In the genomic region with DNA sequence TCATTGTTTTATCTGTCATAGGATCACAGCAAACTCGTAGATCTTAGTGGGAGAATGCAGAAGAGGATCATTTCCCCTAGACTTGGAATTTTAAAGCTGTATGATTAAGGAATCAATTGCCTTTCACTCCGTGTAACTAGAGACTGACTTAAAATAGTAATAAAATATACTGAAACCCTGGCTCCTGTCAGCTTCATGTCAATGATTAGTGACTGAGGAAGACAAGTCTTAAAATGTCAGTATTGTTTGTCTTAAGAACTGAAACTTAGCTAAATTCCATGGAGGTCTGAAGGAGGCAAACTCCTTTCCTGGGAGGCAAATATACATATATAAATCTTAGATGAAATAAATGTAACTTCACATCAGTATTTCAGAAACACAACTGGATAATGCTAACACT, we compare ENCODE assay signal across 40 cellular contexts.
"Had no signal": no experiment of that assay in that cellular context is flagged by ENCODE, and none has a peak within 500 bp of the region (broad histone marks: within the 10 kb centered on the region; RNA-seq: fewer than 3 reads in every experiment).

No MANE protein-coding gene starts in this region.

- DNase-seq: activated effector memory CD4-positive, alpha-beta T cell treated with anti-CD3 and anti-CD28 coated beads, Interleukin-2, amount 50 U/mL, for 16 hours; activated effector memory CD4-positive, alpha-beta T cell treated with Interleukin-2 at 50 U/mL for 16 hours; activated gamma-delta T cell; activated gamma-delta T cell treated with Interleukin-2 at 50 U/mL for 16 hours; activated naive CD4-positive, alpha-beta T cell; activated naive CD4-positive, alpha-beta T cell treated with anti-CD3 and anti-CD28 coated beads for 36 hours; activated naive CD4-positive, alpha-beta T cell treated with anti-CD3 and anti-CD28 coated beads, Interleukin-2, amount 10 ng/mL, durations not matched to agents 7 days and 5 days; activated naive CD4-positive, alpha-beta T cell treated with anti-CD3 and anti-CD28 coated beads, Interleukin-2, amount 50 U/mL, for 16 hours; activated naive CD4-positive, alpha-beta T cell treated with Interleukin-2 at 50 U/mL for 16 hours; activated naive CD8-positive, alpha-beta T cell treated with anti-CD3 and anti-CD28 coated beads for 36 hours; activated naive CD8-positive, alpha-beta T cell treated with anti-CD3 and anti-CD28 coated beads, Interleukin-2, amount 10 ng/mL, durations not matched to agents 7 days and 5 days; activated naive CD8-positive, alpha-beta T cell treated with anti-CD3 and anti-CD28 coated beads, Interleukin-2, amount 50 U/mL, for 24 hours; activated T-cell treated with anti-CD3 and anti-CD28 coated beads for 4 hours; activated T-cell treated with anti-CD3 and anti-CD28 coated beads, Interleukin-2, amount 50 U/mL, for 1 hour; activated T-cell treated with anti-CD3 and anti-CD28 coated beads, Interleukin-2, amount 50 U/mL, for 24 hours; activated T-cell treated with anti-CD3 and anti-CD28 coated beads, Interleukin-2, amount 50 U/mL, for 4 hours; activated T-cell treated with anti-CD3 and anti-CD28 coated beads, Interleukin-2, amount 50 U/mL, for 48 hours; adrenal gland; amniotic stem cell; amygdala; anterior cingulate cortex; aorta; body of pancreas; brain microvascular endothelial cell; caudate nucleus; central memory CD4-positive, alpha-beta T cell; cerebellar nuclear complex had no signal

- H3K27ac Mint-ChIP-seq: activated naive CD4-positive, alpha-beta T cell treated with anti-CD3 and anti-CD28 coated beads for 36 hours; activated naive CD4-positive, alpha-beta T cell treated with anti-CD3 and anti-CD28 coated beads, Interleukin-2, amount 10 ng/mL, durations not matched to agents 7 days and 5 days; activated naive CD4-positive, alpha-beta T cell treated with anti-CD3 and anti-CD28 coated beads, Interleukin-2, amount 50 U/mL, for 24 hours; activated naive CD4-positive, alpha-beta T cell treated with anti-CD3 and anti-CD28 coated beads, Interleukin-2, amount 50 U/mL, for 72 hours; activated naive CD8-positive, alpha-beta T cell; activated naive CD8-positive, alpha-beta T cell treated with anti-CD3 and anti-CD28 coated beads for 36 hours; activated naive CD8-positive, alpha-beta T cell treated with anti-CD3 and anti-CD28 coated beads, Interleukin-2, amount 10 ng/mL, durations not matched to agents 7 days and 5 days; activated naive CD8-positive, alpha-beta T cell treated with anti-CD3 and anti-CD28 coated beads, Interleukin-2, amount 50 U/mL, for 24 hours; activated T-cell treated with anti-CD3 and anti-CD28 coated beads, Interleukin-2, amount 50 U/mL, for 24 hours; activated T-helper 1 cell treated with anti-CD3 and anti-CD28 coated beads, Interleukin-12 subunit alpha, Interleukin-12 subunit beta, Interleukin-2, Interleukin-4 antibody, amounts not matched to agents 30 ng/mL and 10 ng/mL and 1 ng/mL, durations not matched to agents 14 hours and 24 hours and 36 hours; activated T-helper 17 cell treated with anti-CD3 and anti-CD28 coated beads, Interleukin-2, amount 50 U/mL, for 72 hours; activated T-helper 2 cell treated with anti-CD3 and anti-CD28 coated beads, Interferon-gamma antibody, Interleukin-2, Interleukin-4, amounts not matched to agents 10 μg/mL and 5 μg/mL and 100 μg/mL, durations not matched to agents 14 hours and 24 hours and 36 hours; brain had no signal

- H3K9me3 ChIP-seq: adrenal gland, ascending aorta, body of pancreas had no signal

- H3K27me3 ChIP-seq: adrenal gland, ascending aorta, body of pancreas, brain microvascular endothelial cell, breast epithelium, cardiac muscle cell had no signal

- H3K36me3 ChIP-seq: adrenal gland, ascending aorta, brain microvascular endothelial cell, breast epithelium, cardiac muscle cell had no signal

- H3K4me3 ChIP-seq: adrenal gland, ascending aorta, body of pancreas, breast epithelium, cardiac muscle cell had no signal

- H3K27me3 Mint-ChIP-seq: activated naive CD4-positive, alpha-beta T cell treated with anti-CD3 and anti-CD28 coated beads, Interleukin-2, amount 10 ng/mL, durations not matched to agents 7 days and 5 days; activated naive CD4-positive, alpha-beta T cell treated with anti-CD3 and anti-CD28 coated beads, Interleukin-2, amount 50 U/mL, for 24 hours; activated naive CD8-positive, alpha-beta T cell; activated naive CD8-positive, alpha-beta T cell treated with anti-CD3 and anti-CD28 coated beads for 36 hours; activated naive CD8-positive, alpha-beta T cell treated with anti-CD3 and anti-CD28 coated beads, Interleukin-2, amount 10 ng/mL, durations not matched to agents 7 days and 5 days; activated T-cell treated with anti-CD3 and anti-CD28 coated beads, Interleukin-2, amount 50 U/mL, for 24 hours; activated T-helper 17 cell treated with anti-CD3 and anti-CD28 coated beads, Interleukin-2, amount 50 U/mL, for 72 hours; brain; central memory CD8-positive, alpha-beta T cell had no signal

- H3K27ac ChIP-seq: adrenal gland, ascending aorta, body of pancreas, brain microvascular endothelial cell, breast epithelium, cardiac muscle cell had no signal

- H3K4me1 ChIP-seq: adrenal gland, ascending aorta, body of pancreas, breast epithelium had no signal

- H3K36me3 Mint-ChIP-seq: activated naive CD4-positive, alpha-beta T cell treated with anti-CD3 and anti-CD28 coated beads, Interleukin-2, amount 10 ng/mL, durations not matched to agents 7 days and 5 days; activated naive CD4-positive, alpha-beta T cell treated with anti-CD3 and anti-CD28 coated beads, Interleukin-2, amount 50 U/mL, for 24 hours; activated naive CD4-positive, alpha-beta T cell treated with anti-CD3 and anti-CD28 coated beads, Interleukin-2, amount 50 U/mL, for 72 hours; activated naive CD8-positive, alpha-beta T cell; activated naive CD8-positive, alpha-beta T cell treated with anti-CD3 and anti-CD28 coated beads for 36 hours; activated naive CD8-positive, alpha-beta T cell treated with anti-CD3 and anti-CD28 coated beads, Interleukin-2, amount 10 ng/mL, durations not matched to agents 7 days and 5 days; brain had no signal

- H3K4me3 Mint-ChIP-seq: activated naive CD4-positive, alpha-beta T cell treated with anti-CD3 and anti-CD28 coated beads for 36 hours; activated naive CD4-positive, alpha-beta T cell treated with anti-CD3 and anti-CD28 coated beads, Interleukin-2, amount 10 ng/mL, durations not matched to agents 7 days and 5 days; activated naive CD4-positive, alpha-beta T cell treated with anti-CD3 and anti-CD28 coated beads, Interleukin-2, amount 50 U/mL, for 24 hours; activated naive CD8-positive, alpha-beta T cell; activated naive CD8-positive, alpha-beta T cell treated with anti-CD3 and anti-CD28 coated beads for 36 hours; activated naive CD8-positive, alpha-beta T cell treated with anti-CD3 and anti-CD28 coated beads, Interleukin-2, amount 10 ng/mL, durations not matched to agents 7 days and 5 days; activated naive CD8-positive, alpha-beta T cell treated with anti-CD3 and anti-CD28 coated beads, Interleukin-2, amount 50 U/mL, for 24 hours; activated T-cell treated with anti-CD3 and anti-CD28 coated beads, Interleukin-2, amount 50 U/mL, for 24 hours; activated T-cell treated with anti-CD3 and anti-CD28 coated beads, Interleukin-2, amount 50 U/mL, for 4 hours; activated T-helper 1 cell treated with anti-CD3 and anti-CD28 coated beads, Interleukin-12 subunit alpha, Interleukin-12 subunit beta, Interleukin-2, Interleukin-4 antibody, amounts not matched to agents 30 ng/mL and 10 ng/mL and 1 ng/mL, durations not matched to agents 14 hours and 24 hours and 36 hours; activated T-helper 17 cell treated with anti-CD3 and anti-CD28 coated beads, Interleukin-2, amount 50 U/mL, for 72 hours; brain; central memory CD8-positive, alpha-beta T cell had no signal

- FAIRE-seq: astrocyte, bronchial epithelial cell had no signal

- H3K4me1 Mint-ChIP-seq: activated naive CD4-positive, alpha-beta T cell treated with anti-CD3 and anti-CD28 coated beads, Interleukin-2, amount 10 ng/mL, durations not matched to agents 7 days and 5 days; activated naive CD4-positive, alpha-beta T cell treated with anti-CD3 and anti-CD28 coated beads, Interleukin-2, amount 50 U/mL, for 24 hours; activated naive CD8-positive, alpha-beta T cell treated with anti-CD3 and anti-CD28 coated beads for 36 hours; activated naive CD8-positive, alpha-beta T cell treated with anti-CD3 and anti-CD28 coated beads, Interleukin-2, amount 10 ng/mL, durations not matched to agents 7 days and 5 days; activated naive CD8-positive, alpha-beta T cell treated with anti-CD3 and anti-CD28 coated beads, Interleukin-2, amount 50 U/mL, for 24 hours; activated T-helper 17 cell treated with anti-CD3 and anti-CD28 coated beads, Interleukin-2, amount 50 U/mL, for 72 hours; brain; central memory CD8-positive, alpha-beta T cell had no signal

- ATAC-seq: activated naive CD4-positive, alpha-beta T cell treated with anti-CD3 and anti-CD28 coated beads, Interleukin-2, amount 50 U/mL, for 72 hours; activated naive CD8-positive, alpha-beta T cell treated with anti-CD3 and anti-CD28 coated beads, Interleukin-2, amount 50 U/mL, for 24 hours; activated T-cell treated with anti-CD3 and anti-CD28 coated beads, Interleukin-2, amount 50 U/mL, for 4 hours; activated T-helper 17 cell treated with anti-CD3 and anti-CD28 coated beads, Interleukin-2, amount 50 U/mL, for 72 hours; body of pancreas had no signal
